8 cellular contexts compared by ENCODE assay signal in the genomic region with DNA sequence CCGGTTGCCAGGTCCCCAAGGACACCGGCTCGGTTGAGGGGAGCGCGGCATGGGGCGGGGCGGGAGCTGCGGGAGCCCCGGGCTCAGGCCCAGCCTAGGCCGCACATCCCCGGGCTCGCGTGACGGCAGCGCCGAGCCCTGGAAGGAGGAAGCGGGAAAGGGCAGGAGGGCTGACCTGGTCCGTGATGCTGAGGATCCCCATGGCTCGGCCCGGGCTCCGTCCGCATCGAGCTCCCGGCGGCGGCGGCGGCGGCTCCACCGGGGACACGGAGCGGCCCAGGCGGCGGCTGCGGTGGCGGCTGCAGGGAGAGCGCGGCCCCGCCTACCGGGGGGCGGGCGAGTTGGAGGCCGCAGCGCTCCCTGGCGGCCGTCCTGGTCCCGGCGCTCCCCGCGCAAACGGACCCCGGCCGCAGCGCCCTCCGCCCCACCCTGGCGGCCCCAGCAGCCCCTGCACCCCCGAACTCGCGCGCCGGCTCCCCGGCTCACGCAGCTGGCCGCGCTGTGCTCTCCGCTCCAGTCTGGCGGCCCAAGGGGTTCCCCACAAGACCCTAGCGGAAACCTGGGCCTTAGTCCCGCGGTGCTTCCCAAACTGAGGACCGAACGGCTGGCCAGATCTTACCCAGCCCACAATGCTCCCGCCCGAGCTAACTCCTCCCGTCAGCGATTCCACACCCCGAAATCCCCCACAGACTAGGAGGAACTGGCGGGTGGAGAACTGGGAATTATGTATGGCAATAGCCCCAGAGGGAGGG. TPM values are rescaled to one million over a fixed set of nuclear protein-coding genes. Genes with fewer than 3 reads are reported as not detected.
A peak's percentile ranks its signal among the peaks of the same experiment; 100 is the strongest.
DNase-seq lines count a peak whose midpoint lies in the region; ATAC-seq and TF ChIP-seq lines count a peak whose summit lies in the region.

Gene ANKRD52 (minus strand): TSS at position 317 of the 752 bp plus-strand sequence. CDS start 115 bp downstream, at position 202.

- peaks cover 21% of the 10 kb centered on the region for H3K79me2 ChIP-seq in neural cell (replicated peaks; ENCODE audit: insufficient read depth, low read length)

- H3K27me3 Mint-ChIP-seq in stimulated activated naive CD8-positive, alpha-beta T cell treated with anti-CD3 and anti-CD28 coated beads, Interleukin-15, amount 100 ng/mL, for 72 hours: peaks cover 6% of the 10 kb centered on the region

- H4K20me1 ChIP-seq in neural cell (ENCODE audit: insufficient read depth): no peaks in the 10 kb centered on the region

- peak within 1 kb of the TSS; percentile 93 to 97 for H3K27ac Mint-ChIP-seq in stimulated activated naive CD8-positive, alpha-beta T cell treated with anti-CD3 and anti-CD28 coated beads, Interleukin-15, amount 100 ng/mL, for 72 hours

- peak; percentile 89 for TF ChIP-seq CTCF in neural cell (IDR thresholded peaks at IDR 0.05; ENCODE audit: poor library complexity, severe bottlenecking)

- H3K9ac ChIP-seq in neural cell (ENCODE audit: low read length): peak within 1 kb of the TSS; percentile 96

- H3K4me2 ChIP-seq in neural cell (ENCODE audit: low read length): peak within 1 kb of the TSS; percentile 90

- DNase-seq in EL (peak; percentile 83), KG1 (lab: John Stamatoyannopoulos, UW) (peak; percentile 53), RPMI7951 (ENCODE audit: low read depth) (peak; percentile 82), fibroblast of the conjunctiva (ENCODE audit: low read depth) (peak; percentile 42)
- peak; percentile 74 for DNase-seq in activated T-helper 9 cell treated with anti-CD3 and anti-CD28 coated beads, Interleukin-2, amount 50 U/mL, for 16 hours (ENCODE audit: low read depth)
- DNase-seq in stimulated activated naive CD8-positive, alpha-beta T cell treated with anti-CD3 and anti-CD28 coated beads, Interleukin-15, amount 100 ng/mL, for 72 hours: peak; percentile 83 to 87

- H3K27me3 ChIP-seq in neural cell (ENCODE audit: insufficient read depth, low read depth, low read length): no peaks in the 10 kb centered on the region

- H3K27ac ChIP-seq in neural cell (ENCODE audit: low read length): peak within 1 kb of the TSS; percentile 80

- peaks cover 7% of the 10 kb centered on the region for H3K36me3 ChIP-seq in neural cell (ENCODE audit: insufficient read depth, low read length)

- H3F3A ChIP-seq in neural cell (ENCODE audit: insufficient read depth, low read length, poor library complexity, severe bottlenecking): no peaks in the 10 kb centered on the region

- TF ChIP-seq EP300 in neural cell (conservative IDR thresholded peaks at IDR 0.05; ENCODE audit: poor library complexity, severe bottlenecking): peak; percentile 46

- peak within 1 kb of the TSS; percentile 89 for H2AFZ ChIP-seq in neural cell (ENCODE audit: low read depth, low read length)

- no peaks in the 10 kb centered on the region for H3K9me2 ChIP-seq in neural cell (ENCODE audit: insufficient read depth, low read length)

- peak; percentile 48 for TF ChIP-seq RAD21 in neural cell (conservative IDR thresholded peaks at IDR 0.05)

- peak within 1 kb of the TSS; percentile 96 for H3K4me3 ChIP-seq in neural cell (ENCODE audit: low read length)

- H3K4me3 Mint-ChIP-seq in stimulated activated naive CD8-positive, alpha-beta T cell treated with anti-CD3 and anti-CD28 coated beads, Interleukin-15, amount 100 ng/mL, for 72 hours: peak within 1 kb of the TSS; percentile 93 to 97

- no peaks in the 10 kb centered on the region for H3K9me3 ChIP-seq in neural cell (ENCODE audit: low read length)

- H3K4me1 Mint-ChIP-seq in stimulated activated naive CD8-positive, alpha-beta T cell treated with anti-CD3 and anti-CD28 coated beads, Interleukin-15, amount 100 ng/mL, for 72 hours: peaks cover 26% of the 10 kb centered on the region

- peak; percentile 85 for ATAC-seq in GM21717 (IDR thresholded peaks at IDR 0.05; ENCODE audit: unreplicated experiment)
- peak; percentile 95 for ATAC-seq in stimulated activated naive CD8-positive, alpha-beta T cell treated with anti-CD3 and anti-CD28 coated beads, Interleukin-15, amount 100 ng/mL, for 72 hours

- no peaks in the 10 kb centered on the region for H3K9me3 Mint-ChIP-seq in stimulated activated naive CD8-positive, alpha-beta T cell treated with anti-CD3 and anti-CD28 coated beads, Interleukin-15, amount 100 ng/mL, for 72 hours

TF ChIP-seq in neural cell, 6 proteins besides CTCF, POLR2A, EP300 and RAD21:
- no peak for TF ChIP-seq EZH2 (IDR thresholded peaks at IDR 0.05; ENCODE audit: borderline replicate concordance, insufficient read depth, low read length, poor library complexity, severe bottlenecking)
- TF ChIP-seq MXI1 (conservative IDR thresholded peaks at IDR 0.05; ENCODE audit: poor library complexity, severe bottlenecking): peak; percentile 68
- TF ChIP-seq REST (IDR thresholded peaks at IDR 0.05; ENCODE audit: borderline replicate concordance): no peak
- TF ChIP-seq TAF1 (IDR thresholded peaks at IDR 0.05; ENCODE audit: low read depth): peak; percentile 75
- peak; percentile 74 for TF ChIP-seq SMC3 (conservative IDR thresholded peaks at IDR 0.05; ENCODE audit: poor library complexity)
- peak; percentile 82 for TF ChIP-seq POLR2AphosphoS5 (IDR thresholded peaks at IDR 0.05)

RNA-seq across cellular contexts. Expression of gene ANKRD52, which starts in this region (rescaled TPM):
- total RNA-seq in RPMI7951 (2014; rRNA removed; shearing (Covaris generic)): 8.7 and 10.6 TPM in 2 replicates
- polyA plus RNA-seq in neural cell: 7.3 and 8.3 TPM in 2 replicates
- polyA minus RNA-seq in neural cell: 12.2 and 17.2 TPM in 2 replicates

Comparison
In these comparisons a context has a peak if more than half of its experiments do, and no peak if none do; other contexts are left out.
1. Peak in every context shown above with its lines: DNase-seq, ATAC-seq, H3K4me3 ChIP-seq and H3K27ac ChIP-seq.